Comparison of ENCODE assay signal across 1 cellular context in genomic region chr17:7573324-7574080, GRCh38.
TF ChIP-seq lines count a peak whose summit lies in the region.

No MANE protein-coding gene starts in this region.

TF ChIP-seq in HepG2, 621 proteins besides CTCF, POLR2A, EP300 and RAD21 (continues in another document):
- TF ChIP-seq ZFAT (CRISPR knock-in tag; conservative IDR thresholded peaks at IDR 0.05) (no peak), ETV6 (CRISPR knock-in tag; conservative IDR thresholded peaks at IDR 0.05) (no peak), ZNF432 (CRISPR knock-in tag; IDR thresholded peaks at IDR 0.05; ENCODE audit: borderline replicate concordance) (no peak), BCL6 (CRISPR knock-in tag; IDR thresholded peaks at IDR 0.05) (peak; percentile 60), PRDM15 (CRISPR knock-in tag; IDR thresholded peaks at IDR 0.05) (peak; percentile 70; the same call in 1 of the 2 replicates), PITX1 (CRISPR knock-in tag; IDR thresholded peaks at IDR 0.05) (peak; percentile 69; the same call in 1 of the 2 replicates), ZNF264 (CRISPR knock-in tag; IDR thresholded peaks at IDR 0.05) (0 out of 2 replicates have a peak, but pooled peaks have one; percentile 45), IRX3 (CRISPR knock-in tag; IDR thresholded peaks at IDR 0.05; ENCODE audit: borderline replicate concordance, low read depth) (no peak), ZNF703 (CRISPR knock-in tag; IDR thresholded peaks at IDR 0.05; ENCODE audit: borderline replicate concordance) (no peak), ZNF746 (CRISPR knock-in tag; IDR thresholded peaks at IDR 0.05) (peak; percentile 79), ZNF143 (CRISPR knock-in tag; IDR thresholded peaks at IDR 0.05) (0 out of 2 replicates have a peak, but pooled peaks have one; percentile 31), ZNF225 (CRISPR knock-in tag; IDR thresholded peaks at IDR 0.05) (peak; percentile 23; the same call in 1 of the 2 replicates), ZNF784 (CRISPR knock-in tag; IDR thresholded peaks at IDR 0.05; ENCODE audit: borderline replicate concordance) (no peak), HNF1B (CRISPR knock-in tag; IDR thresholded peaks at IDR 0.05) (peak; percentile 52; the same call in 1 of the 2 replicates), ZNF547 (CRISPR knock-in tag; IDR thresholded peaks at IDR 0.05) (peak; percentile 66; the same call in 1 of the 2 replicates), AGO1 (IDR thresholded peaks at IDR 0.05; ENCODE audit: low read depth, low read length, poor library complexity, severe bottlenecking) (peak; percentile 75), ZBED4 (CRISPR knock-in tag; IDR thresholded peaks at IDR 0.05; ENCODE audit: borderline replicate concordance) (peak; percentile 40; the same call in 1 of the 2 replicates), RXRB (CRISPR knock-in tag; IDR thresholded peaks at IDR 0.05; ENCODE audit: borderline replicate concordance) (peak; percentile 58; the same call in 1 of the 2 replicates), SNAPC2 (CRISPR knock-in tag; IDR thresholded peaks at IDR 0.05) (no peak), IRF2 (CRISPR knock-in tag; IDR thresholded peaks at IDR 0.05) (peak; percentile 77), NR3C1 (CRISPR knock-in tag; IDR thresholded peaks at IDR 0.05) (no peak), ZNF253 (CRISPR knock-in tag; IDR thresholded peaks at IDR 0.05; ENCODE audit: borderline replicate concordance) (no peak), ZNF780A (CRISPR knock-in tag; IDR thresholded peaks at IDR 0.05) (0 out of 2 replicates have a peak, but pooled peaks have one; percentile 5), POLR2G (IDR thresholded peaks at IDR 0.05; ENCODE audit: low read depth, low read length) (peak; percentile 44), HES4 (CRISPR knock-in tag; IDR thresholded peaks at IDR 0.05; ENCODE audit: borderline replicate concordance) (peak; percentile 79), GABPA (IDR thresholded peaks at IDR 0.05; ENCODE audit: low read depth, low read length) (peak; percentile 59), GABPA (CRISPR knock-in tag; IDR thresholded peaks at IDR 0.05; ENCODE audit: low read depth) (peak; percentile 82), ZNF615 (CRISPR knock-in tag; IDR thresholded peaks at IDR 0.05; ENCODE audit: borderline replicate concordance) (0 out of 2 replicates have a peak, but pooled peaks have one; percentile 13), PHF8 (CRISPR knock-in tag; IDR thresholded peaks at IDR 0.05) (peak; percentile 5), ZNF446 (CRISPR knock-in tag; IDR thresholded peaks at IDR 0.05) (0 out of 2 replicates have a peak, but pooled peaks have one; percentile 65), SAP130 (CRISPR knock-in tag; IDR thresholded peaks at IDR 0.05; ENCODE audit: low read depth) (peak; percentile 95), ZNF788 (CRISPR knock-in tag; IDR thresholded peaks at IDR 0.05; ENCODE audit: borderline replicate concordance) (peak; percentile 78; the same call in 1 of the 2 replicates), ZNF367 (CRISPR knock-in tag; IDR thresholded peaks at IDR 0.05; ENCODE audit: borderline replicate concordance) (peak; percentile 95), RFX3 (CRISPR knock-in tag; IDR thresholded peaks at IDR 0.05) (no peak), GFI1 (CRISPR knock-in tag; IDR thresholded peaks at IDR 0.05; ENCODE audit: borderline replicate concordance) (peak; percentile 18; the same call in 1 of the 2 replicates), ZNF292 (CRISPR knock-in tag; IDR thresholded peaks at IDR 0.05; ENCODE audit: borderline replicate concordance, low read depth) (no peak), KIAA2018 (CRISPR knock-in tag; IDR thresholded peaks at IDR 0.05; ENCODE audit: borderline replicate concordance) (no peak), SALL1 (CRISPR knock-in tag; IDR thresholded peaks at IDR 0.05) (peak; percentile 83)
- TF ChIP-seq, protein P1, sequence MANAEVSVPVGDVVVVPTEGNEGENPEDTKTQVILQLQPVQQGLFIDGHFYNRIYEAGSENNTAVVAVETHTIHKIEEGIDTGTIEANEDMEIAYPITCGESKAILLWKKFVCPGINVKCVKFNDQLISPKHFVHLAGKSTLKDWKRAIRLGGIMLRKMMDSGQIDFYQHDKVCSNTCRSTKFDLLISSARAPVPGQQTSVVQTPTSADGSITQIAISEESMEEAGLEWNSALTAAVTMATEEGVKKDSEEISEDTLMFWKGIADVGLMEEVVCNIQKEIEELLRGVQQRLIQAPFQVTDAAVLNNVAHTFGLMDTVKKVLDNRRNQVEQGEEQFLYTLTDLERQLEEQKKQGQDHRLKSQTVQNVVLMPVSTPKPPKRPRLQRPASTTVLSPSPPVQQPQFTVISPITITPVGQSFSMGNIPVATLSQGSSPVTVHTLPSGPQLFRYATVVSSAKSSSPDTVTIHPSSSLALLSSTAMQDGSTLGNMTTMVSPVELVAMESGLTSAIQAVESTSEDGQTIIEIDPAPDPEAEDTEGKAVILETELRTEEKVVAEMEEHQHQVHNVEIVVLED (CRISPR knock-in tag; IDR thresholded peaks at IDR 0.05; ENCODE audit: borderline replicate concordance): peak; percentile 56
